8 cellular contexts compared by ENCODE assay signal in genomic region chr16:31108035-31108793, GRCh38. TPM values are rescaled to one million over a fixed set of nuclear protein-coding genes. Genes with fewer than 3 reads are reported as not detected.
A peak's percentile ranks its signal among the peaks of the same experiment; 100 is the strongest.
DNase-seq lines count a peak whose midpoint lies in the region; ATAC-seq, FAIRE-seq and TF ChIP-seq lines count a peak whose summit lies in the region.

Gene BCKDK (plus strand): TSS chr16:31108386. CDS start chr16:31109224, 838 bp downstream.

- peak; percentile 79 for ATAC-seq in HG02610 (IDR thresholded peaks at IDR 0.05; ENCODE audit: unreplicated experiment)
- ATAC-seq in GM18873 (IDR thresholded peaks at IDR 0.05; ENCODE audit: low FRiP score, unreplicated experiment): no peak

- H3K4me2 ChIP-seq in astrocyte (ENCODE audit: low read length): peak within 1 kb of the TSS; percentile 83

- H3K4me1 Mint-ChIP-seq in astrocyte (ENCODE audit: low read depth, unreplicated experiment): peaks cover 5% of the 10 kb centered on the region

- peak within 1 kb of the TSS; percentile 85 for H3K4me3 Mint-ChIP-seq in astrocyte (ENCODE audit: unreplicated experiment)

- DNase-seq in GM12891 (ENCODE audit: insufficient read length, low spot score) (peak; percentile 93), NCI-H1092 (lab: John Stamatoyannopoulos, UW) (peak; percentile 12), T-helper 22 cell (ENCODE audit: low read depth) (peak; percentile 41), astrocyte (ENCODE audit: low read depth) (peak; percentile 34), hepatic stellate cell (ENCODE audit: low spot score) (peak; percentile 89), renal cortical epithelial cell (ENCODE audit: low read depth) (no peak)

- H3K27ac Mint-ChIP-seq in astrocyte (ENCODE audit: unreplicated experiment): peak within 1 kb of the TSS; percentile 82

- no peak for TF ChIP-seq POLR2A in GM12891 (IDR thresholded peaks at IDR 0.05; ENCODE audit: low read depth, low read length)

- peaks cover 20% of the 10 kb centered on the region for H3K79me2 ChIP-seq in astrocyte (ENCODE audit: insufficient read depth, low read length)

- H3K4me3 ChIP-seq in astrocyte (ENCODE audit: insufficient read depth, low read depth, low read length): peak within 1 kb of the TSS; percentile 74

- peaks cover 7% of the 10 kb centered on the region for H3K36me3 ChIP-seq in astrocyte (ENCODE audit: insufficient read depth, low read length)

- H3K36me3 Mint-ChIP-seq in astrocyte (ENCODE audit: low read depth, unreplicated experiment): peaks cover 24% of the 10 kb centered on the region

- TF ChIP-seq CTCF in astrocyte (IDR thresholded peaks at IDR 0.05; ENCODE audit: insufficient read depth, low read depth, low read length): no peak

- peak within 1 kb of the TSS; percentile 86 for H3K9ac ChIP-seq in astrocyte (ENCODE audit: low read length)

- no peaks in the 10 kb centered on the region for H3K9me3 Mint-ChIP-seq in astrocyte (ENCODE audit: unreplicated experiment)

- peaks cover 4% of the 10 kb centered on the region for H4K20me1 ChIP-seq in astrocyte (ENCODE audit: insufficient read depth, low read length)

- no peaks in the 10 kb centered on the region for H3K27me3 ChIP-seq in astrocyte (ENCODE audit: insufficient read depth, low read length)

- H3K9me3 ChIP-seq in astrocyte (ENCODE audit: insufficient read depth, low read depth, low read length): no peaks in the 10 kb centered on the region

- H3K27me3 Mint-ChIP-seq in astrocyte (ENCODE audit: low read depth, unreplicated experiment): no peaks in the 10 kb centered on the region

- H3K4me1 ChIP-seq in astrocyte (ENCODE audit: insufficient read depth, low read length): peaks cover 9% of the 10 kb centered on the region

- H3K27ac ChIP-seq in astrocyte (ENCODE audit: low read depth, low read length): peak within 1 kb of the TSS; percentile 64

- peak within 1 kb of the TSS; percentile 86 for H2AFZ ChIP-seq in astrocyte (ENCODE audit: low read depth, low read length)

- FAIRE-seq in GM12891 (lab: Jason Lieb, UNC) (peak; percentile 93), astrocyte (lab: Jason Lieb, UNC) (no peak)

TF ChIP-seq in GM12891, 5 proteins besides CTCF, POLR2A, EP300 and RAD21:
- TF ChIP-seq SPI1 (IDR thresholded peaks at IDR 0.05; ENCODE audit: low read depth, low read length) (no peak), POLR2AphosphoS5 (IDR thresholded peaks at IDR 0.05; ENCODE audit: low read depth, low read length) (no peak)

RNA-seq across cellular contexts. Expression of gene BCKDK, which starts in this region (rescaled TPM):
- 33.7 TPM for polyA plus RNA-seq in GM12891 (2012; ENCODE audit: low read depth, missing spikeins)
- total RNA-seq in astrocyte (44.9 and 47.7 TPM in 2 replicates), renal cortical epithelial cell (13.9 and 44.5 TPM in 2 replicates)
